Comparison of ENCODE assay signal across 2 cellular contexts in the genomic region with DNA sequence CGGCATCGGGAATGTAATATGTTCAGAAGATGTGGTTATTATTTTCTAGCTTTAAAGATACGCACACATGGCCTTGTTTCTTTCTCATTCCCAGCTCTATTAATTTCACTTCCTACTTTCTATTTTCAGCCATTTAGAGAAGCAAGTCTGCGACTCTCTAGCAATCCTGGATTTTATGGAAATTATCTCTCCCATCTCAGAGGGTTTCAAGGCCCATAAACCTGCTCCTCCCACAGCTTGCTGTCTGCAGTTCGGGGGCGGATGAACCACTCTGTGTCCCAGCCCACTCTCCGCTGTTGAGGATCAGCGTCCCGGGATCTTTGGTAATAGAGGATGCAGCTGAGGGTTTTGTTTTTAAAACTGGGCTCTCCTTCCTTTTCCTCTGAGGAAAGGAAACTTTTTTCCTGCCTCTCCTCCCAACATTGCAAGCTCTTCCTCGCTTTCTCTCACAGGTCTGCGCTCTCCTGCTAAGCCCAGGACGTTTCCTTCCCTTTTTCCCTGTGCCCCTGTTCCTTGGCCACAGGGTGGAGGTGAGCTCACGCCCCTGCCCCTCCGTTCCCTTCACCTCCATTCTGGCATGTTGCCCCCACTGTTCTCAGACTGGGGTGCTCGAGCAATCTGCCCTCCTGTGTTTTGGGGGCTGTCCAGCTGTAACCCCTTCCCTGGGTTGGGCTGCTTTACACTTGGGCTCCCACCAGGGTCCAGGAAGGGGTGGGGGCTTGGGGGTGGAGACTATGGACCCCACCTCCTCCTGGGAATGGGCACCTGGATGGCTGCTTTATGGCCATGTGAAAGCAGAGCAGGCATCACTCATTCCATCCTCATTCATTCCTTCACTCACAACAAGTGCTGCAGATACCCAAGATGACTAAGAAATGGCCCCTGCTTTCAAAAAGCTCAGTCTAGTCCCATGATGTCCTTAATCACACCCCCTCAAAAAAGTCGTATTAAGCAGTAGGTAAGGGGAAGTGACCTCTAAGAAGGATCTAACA.
TF ChIP-seq lines count a peak whose summit lies in the region.

No MANE protein-coding gene starts in this region.

TF ChIP-seq in IMR-90, 13 proteins besides CTCF, POLR2A, EP300 and RAD21:
- no peak for TF ChIP-seq CHD1 (IDR thresholded peaks at IDR 0.05; ENCODE audit: low read depth, low read length)
- no peak for TF ChIP-seq NFE2L2 (IDR thresholded peaks at IDR 0.05; ENCODE audit: low read depth, low read length)
- no peak for TF ChIP-seq MAFK (IDR thresholded peaks at IDR 0.05; ENCODE audit: low read depth, low read length)
- TF ChIP-seq USF2 (IDR thresholded peaks at IDR 0.05; ENCODE audit: low read depth, low read length), result no peak
- no peak for TF ChIP-seq RCOR1 (IDR thresholded peaks at IDR 0.05; ENCODE audit: insufficient replicate concordance, low read length)
- no peak for TF ChIP-seq FOS (IDR thresholded peaks at IDR 0.05; ENCODE audit: low read depth, low read length)
- TF ChIP-seq MAZ (IDR thresholded peaks at IDR 0.05; ENCODE audit: borderline replicate concordance, low read depth, low read length), result no peak
- TF ChIP-seq BHLHE40 (IDR thresholded peaks at IDR 0.05; ENCODE audit: low read depth, low read length), result no peak
- no peak for TF ChIP-seq MXI1 (IDR thresholded peaks at IDR 0.05; ENCODE audit: borderline replicate concordance, low read depth, low read length)
- no peak for TF ChIP-seq CEBPB (IDR thresholded peaks at IDR 0.05; ENCODE audit: low read depth, low read length)
- TF ChIP-seq RFX5 (IDR thresholded peaks at IDR 0.05; ENCODE audit: low read depth, low read length), result no peak

TF ChIP-seq in SK-N-SH treated with all-trans-retinoic acid at 6 μM for 48 hours, 23 proteins besides CTCF, POLR2A, EP300 and RAD21:
- TF ChIP-seq CSRNP3 (CRISPR knock-in tag; IDR thresholded peaks at IDR 0.05), result no peak
- TF ChIP-seq ZFP3 (CRISPR knock-in tag; IDR thresholded peaks at IDR 0.05), result no peak
- TF ChIP-seq ZNF70 (CRISPR knock-in tag; IDR thresholded peaks at IDR 0.05), result no peak
- no peak for TF ChIP-seq OSR1 (CRISPR knock-in tag; IDR thresholded peaks at IDR 0.05)
- TF ChIP-seq SNAI2 (CRISPR knock-in tag; IDR thresholded peaks at IDR 0.05), result no peak
- TF ChIP-seq, protein P1, sequence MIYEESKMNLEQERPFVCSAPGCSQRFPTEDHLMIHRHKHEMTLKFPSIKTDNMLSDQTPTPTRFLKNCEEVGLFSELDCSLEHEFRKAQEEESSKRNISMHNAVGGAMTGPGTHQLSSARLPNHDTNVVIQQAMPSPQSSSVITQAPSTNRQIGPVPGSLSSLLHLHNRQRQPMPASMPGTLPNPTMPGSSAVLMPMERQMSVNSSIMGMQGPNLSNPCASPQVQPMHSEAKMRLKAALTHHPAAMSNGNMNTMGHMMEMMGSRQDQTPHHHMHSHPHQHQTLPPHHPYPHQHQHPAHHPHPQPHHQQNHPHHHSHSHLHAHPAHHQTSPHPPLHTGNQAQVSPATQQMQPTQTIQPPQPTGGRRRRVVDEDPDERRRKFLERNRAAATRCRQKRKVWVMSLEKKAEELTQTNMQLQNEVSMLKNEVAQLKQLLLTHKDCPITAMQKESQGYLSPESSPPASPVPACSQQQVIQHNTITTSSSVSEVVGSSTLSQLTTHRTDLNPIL (CRISPR knock-in tag; IDR thresholded peaks at IDR 0.05; ENCODE audit: low read depth), result no peak
- TF ChIP-seq ESRRG (CRISPR knock-in tag; IDR thresholded peaks at IDR 0.05), result no peak
- TF ChIP-seq ZFP30 (CRISPR knock-in tag; IDR thresholded peaks at IDR 0.05), result no peak
- no peak for TF ChIP-seq ZNF8 (CRISPR knock-in tag; IDR thresholded peaks at IDR 0.05)
- TF ChIP-seq, protein P2, sequence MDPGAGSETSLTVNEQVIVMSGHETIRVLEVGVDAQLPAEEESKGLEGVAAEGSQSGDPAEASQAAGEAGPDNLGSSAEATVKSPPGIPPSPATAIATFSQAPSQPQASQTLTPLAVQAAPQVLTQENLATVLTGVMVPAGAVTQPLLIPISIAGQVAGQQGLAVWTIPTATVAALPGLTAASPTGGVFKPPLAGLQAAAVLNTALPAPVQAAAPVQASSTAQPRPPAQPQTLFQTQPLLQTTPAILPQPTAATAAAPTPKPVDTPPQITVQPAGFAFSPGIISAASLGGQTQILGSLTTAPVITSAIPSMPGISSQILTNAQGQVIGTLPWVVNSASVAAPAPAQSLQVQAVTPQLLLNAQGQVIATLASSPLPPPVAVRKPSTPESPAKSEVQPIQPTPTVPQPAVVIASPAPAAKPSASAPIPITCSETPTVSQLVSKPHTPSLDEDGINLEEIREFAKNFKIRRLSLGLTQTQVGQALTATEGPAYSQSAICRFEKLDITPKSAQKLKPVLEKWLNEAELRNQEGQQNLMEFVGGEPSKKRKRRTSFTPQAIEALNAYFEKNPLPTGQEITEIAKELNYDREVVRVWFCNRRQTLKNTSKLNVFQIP (CRISPR knock-in tag; IDR thresholded peaks at IDR 0.05; ENCODE audit: borderline replicate concordance, low read depth), result no peak
- TF ChIP-seq CSDC2 (CRISPR knock-in tag; IDR thresholded peaks at IDR 0.05), result no peak
- no peak for TF ChIP-seq ZC3H10 (CRISPR knock-in tag; IDR thresholded peaks at IDR 0.05)
- no peak for TF ChIP-seq TOX (CRISPR knock-in tag; IDR thresholded peaks at IDR 0.05; ENCODE audit: borderline replicate concordance)
- no peak for TF ChIP-seq PATZ1 (CRISPR knock-in tag; IDR thresholded peaks at IDR 0.05; ENCODE audit: borderline replicate concordance)
- TF ChIP-seq ISL1 (CRISPR knock-in tag; IDR thresholded peaks at IDR 0.05), result no peak
- no peak for TF ChIP-seq TSHZ2 (CRISPR knock-in tag; IDR thresholded peaks at IDR 0.05)
- no peak for TF ChIP-seq RARB (CRISPR knock-in tag; IDR thresholded peaks at IDR 0.05)
- TF ChIP-seq ZNF565 (CRISPR knock-in tag; conservative IDR thresholded peaks at IDR 0.05; ENCODE audit: low read depth), result no peak
